8 cellular contexts compared by ENCODE assay signal in genomic region chr1:17984510-17985085, GRCh38.
DNase-seq lines count a peak whose midpoint lies in the region; ATAC-seq, FAIRE-seq and TF ChIP-seq lines count a peak whose summit lies in the region.

No MANE protein-coding gene starts in this region.

- peaks cover 0 to 3% (median 0%) of the 10 kb centered on the region in 4 experiments; a peak in 2 of 7 replicates for H3K4me1 ChIP-seq in H1 (replicated peaks in 1 of 4; ENCODE audit: control insufficient read depth in 3 of 4, insufficient read depth in 4 of 4, low read length in 3 of 4)

- no peaks in the 10 kb centered on the region for H3K9me3 Mint-ChIP-seq in activated naive CD4-positive, alpha-beta T cell treated with anti-CD3 and anti-CD28 coated beads, Interleukin-2, amount 10 ng/mL, durations not matched to agents 7 days and 5 days

- H4K20me1 ChIP-seq in H1 (replicated peaks in 1 of 2; ENCODE audit: control insufficient read depth in 1 of 2, insufficient read depth in 2 of 2, low read length in 2 of 2) = no peaks in the 10 kb centered on the region

- H2BK15ac ChIP-seq in H1 (ENCODE audit: low read length) = no peak overlapping the region

- H3K27me3 Mint-ChIP-seq in activated naive CD4-positive, alpha-beta T cell treated with anti-CD3 and anti-CD28 coated beads, Interleukin-2, amount 10 ng/mL, durations not matched to agents 7 days and 5 days = no peaks in the 10 kb centered on the region

- peak; percentile 79 to 82 for TF ChIP-seq RAD21 in H1 (IDR thresholded peaks at IDR 0.05 in 1 of 2, conservative IDR thresholded peaks at IDR 0.05 in 1 of 2; ENCODE audit: low read depth in 2 of 2, low read length in 2 of 2)

- H4K91ac ChIP-seq in H1 (replicated peaks; ENCODE audit: insufficient read length, low read length) = no peak overlapping the region

- H3K23ac ChIP-seq in H1 (ENCODE audit: insufficient read length) = no peak overlapping the region

- H3K36me3 ChIP-seq in H1 (ENCODE audit: control insufficient read depth in 2 of 4, insufficient read depth in 4 of 4, low read length in 3 of 4) = no peaks in the 10 kb centered on the region

- H3K4me3 Mint-ChIP-seq in activated naive CD4-positive, alpha-beta T cell treated with anti-CD3 and anti-CD28 coated beads, Interleukin-2, amount 10 ng/mL, durations not matched to agents 7 days and 5 days = no peak overlapping the region

- H3K9ac ChIP-seq in H1 (replicated peaks in 1 of 4; ENCODE audit: extremely low read depth in 1 of 4, low read depth in 3 of 4, low read length in 3 of 4) = no peak overlapping the region

- FAIRE-seq in H1 (lab: Jason Lieb, UNC) = peak; percentile 95

- H3K23me2 ChIP-seq in H1 (ENCODE audit: low read depth, low read length) = no peaks in the 10 kb centered on the region; the same call in 1 of the 2 replicates

- H3K36me3 Mint-ChIP-seq in activated naive CD4-positive, alpha-beta T cell treated with anti-CD3 and anti-CD28 coated beads, Interleukin-2, amount 10 ng/mL, durations not matched to agents 7 days and 5 days = no peaks in the 10 kb centered on the region

- H4K8ac ChIP-seq in H1 (ENCODE audit: extremely low read depth, insufficient read depth, low read length) = no peak overlapping the region

- no peak overlapping the region for H4K5ac ChIP-seq in H1 (ENCODE audit: insufficient read length, low read depth, low read length)

- H2AFZ ChIP-seq in H1 (ENCODE audit: low read length) = no peak overlapping the region

- no peak overlapping the region for H3K14ac ChIP-seq in H1 (ENCODE audit: insufficient read length)

- no peak overlapping the region for H3K27ac ChIP-seq in H1 (ENCODE audit: low read depth, low read length)

- no peak overlapping the region for H3K18ac ChIP-seq in H1 (ENCODE audit: extremely low read depth, low read length)

- H3K79me2 ChIP-seq in H1 (ENCODE audit: control insufficient read depth in 1 of 2, insufficient read depth in 2 of 2, low read length in 2 of 2) = no peaks in the 10 kb centered on the region

- H3K9me3 ChIP-seq in H1 (ENCODE audit: insufficient read depth in 2 of 2, low read depth in 1 of 2, low read length in 1 of 2) = no peaks in the 10 kb centered on the region

- no peak overlapping the region for H3K27ac Mint-ChIP-seq in activated naive CD4-positive, alpha-beta T cell treated with anti-CD3 and anti-CD28 coated beads, Interleukin-2, amount 10 ng/mL, durations not matched to agents 7 days and 5 days

- H2BK120ac ChIP-seq in H1 (replicated peaks; ENCODE audit: low read depth, low read length) = no peak overlapping the region

- H2AK5ac ChIP-seq in H1 (ENCODE audit: low read depth, low read length) = no peak overlapping the region

- TF ChIP-seq POLR2A in H1 (IDR thresholded peaks at IDR 0.05; ENCODE audit: control extremely low read depth in 1 of 2, low read depth in 2 of 2, low read length in 2 of 2) = no peak

- POLR2A ChIA-PET in H1 (lab: Charles Lee; ENCODE audit: partially characterized antibody) = no interaction called here

- H3K4me3 ChIP-seq in H1 (ENCODE audit: extremely low read depth in 1 of 4, insufficient read depth in 2 of 4, low read depth in 3 of 4, low read length in 4 of 4) = no peak overlapping the region

- ATAC-seq in GM19023 (IDR thresholded peaks at IDR 0.05; ENCODE audit: unreplicated experiment) = no peak
- ATAC-seq in sciatic nerve = no peak

- TF ChIP-seq EP300 in H1 (IDR thresholded peaks at IDR 0.05; ENCODE audit: borderline replicate concordance in 1 of 2, low read depth in 2 of 2, low read length in 2 of 2) = no peak

- no peak overlapping the region for H2BK20ac ChIP-seq in H1 (ENCODE audit: low read length)

- no peaks in the 10 kb centered on the region for H3K79me1 ChIP-seq in H1 (ENCODE audit: low read depth, low read length)

- DNase-seq in activated naive CD4-positive, alpha-beta T cell treated with anti-CD3 and anti-CD28 coated beads, Interleukin-2, amount 10 ng/mL, durations not matched to agents 7 days and 5 days = peak; percentile 38
- no peak for DNase-seq in activated naive CD4-positive, alpha-beta T cell (lab: John Stamatoyannopoulos, UW)
- peak; percentile 9 for DNase-seq in NCI-H1105 (lab: John Stamatoyannopoulos, UW)
- peak; percentile 27 to 86 for DNase-seq in H1 (ENCODE audit: low read depth in 1 of 2, low spot score in 2 of 2)
- peak; percentile 6 for DNase-seq in stimulated activated CD4-positive, alpha-beta T cell treated with anti-CD3 and anti-CD28 coated beads, Interleukin-12 subunit alpha, Interleukin-12 subunit beta, amount 100 ng/mL, for 4 hours
- no peak for DNase-seq in sciatic nerve (ENCODE audit: low spot score)
- no peak for DNase-seq in NCI-H128 (lab: John Stamatoyannopoulos, UW; ENCODE audit: unreplicated experiment)

- 47% methylated on average over 10 of the region's 10 CpGs; no CpG with 5 or more reads in 1 of the 2 experiments for WGBS in H1 (ENCODE audit: extremely low coverage in 1 of 2, insufficient coverage in 1 of 2, insufficient read length in 1 of 2, insufficient replicate concordance in 2 of 2, low coverage in 1 of 2, low lambda C conversion rate in 2 of 2, missing lambda C conversion rate in 1 of 2), 2 experiments

- H2BK5ac ChIP-seq in H1 (ENCODE audit: low read depth, low read length) = no peak overlapping the region

- TF ChIP-seq CTCF in H1 (IDR thresholded peaks at IDR 0.05; ENCODE audit: control extremely low read depth in 1 of 3, insufficient read depth in 1 of 3, low read depth in 1 of 3, low read length in 3 of 3) = peak; percentile 77 to 93 (median 83)

- intact Hi-C loops in sciatic nerve (cut with DNase I) = no loop called here

- H3K4ac ChIP-seq in H1 (replicated peaks; ENCODE audit: insufficient read length, low read depth, low read length) = no peak overlapping the region

- peaks cover 0 to 2% (median 0%) of the 10 kb centered on the region in 4 experiments; a peak in 2 of 7 replicates for H3K27me3 ChIP-seq in H1 (replicated peaks in 1 of 4; ENCODE audit: control insufficient read depth in 3 of 4, extremely low read depth in 1 of 4, insufficient read depth in 3 of 4, low read length in 3 of 4)

- no peak overlapping the region for H3K56ac ChIP-seq in H1 (replicated peaks; ENCODE audit: insufficient read length, low read depth, low read length)

- no peak overlapping the region for H2BK12ac ChIP-seq in H1 (ENCODE audit: low read depth, low read length)

- H3K4me2 ChIP-seq in H1 (ENCODE audit: insufficient read depth in 1 of 2, low read depth in 2 of 2, low read length in 2 of 2) = no peak overlapping the region

- H3K4me1 Mint-ChIP-seq in activated naive CD4-positive, alpha-beta T cell treated with anti-CD3 and anti-CD28 coated beads, Interleukin-2, amount 10 ng/mL, durations not matched to agents 7 days and 5 days = no peaks in the 10 kb centered on the region

- CTCF ChIA-PET in activated naive CD4-positive, alpha-beta T cell treated with anti-CD3 and anti-CD28 coated beads, Interleukin-2, amount 10 ng/mL, durations not matched to agents 7 days and 5 days (lab: Charles Lee) = interaction anchor here (0.7 to 1.1 kb wide), 2 partner anchors 116 to 598 kb away, joined by 3 to 4 read pairs; no protein-coding TSS in a partner anchor
- CTCF ChIA-PET in H1 (lab: Charles Lee; ENCODE audit: partially characterized antibody) = interaction anchor here (0.5 to 3.8 kb wide), 50 partner anchors 8 to 670 kb away, joined by 3 to 36 read pairs (median 4); no protein-coding TSS in a partner anchor

TF ChIP-seq in H1, 55 proteins besides CTCF, POLR2A, EP300 and RAD21:
- TF ChIP-seq CREB1 (IDR thresholded peaks at IDR 0.05) (peak; percentile 75), RXRA (IDR thresholded peaks at IDR 0.05; ENCODE audit: insufficient read depth, low read depth, low read length) (no peak), CEBPB (IDR thresholded peaks at IDR 0.05; ENCODE audit: low read depth, low read length) (peak; percentile 85)
TF ChIP-seq in H1: peak in this region for 2.

Comparison
In these comparisons a context has a peak if more than half of its experiments do, and no peak if none do; other contexts are left out.
1. DNase-seq: peak in activated naive CD4-positive, alpha-beta T cell treated with anti-CD3 and anti-CD28 coated beads, Interleukin-2, amount 10 ng/mL, durations not matched to agents 7 days and 5 days (single experiment), NCI-H1105 (single experiment), H1 (2 of 2) and stimulated activated CD4-positive, alpha-beta T cell treated with anti-CD3 and anti-CD28 coated beads, Interleukin-12 subunit alpha, Interleukin-12 subunit beta, amount 100 ng/mL, for 4 hours (single experiment); none in activated naive CD4-positive, alpha-beta T cell (0 of 4), sciatic nerve (single experiment) and NCI-H128 (single experiment).